Comparison of ENCODE assay signal across 8 cellular contexts in the genomic region with DNA sequence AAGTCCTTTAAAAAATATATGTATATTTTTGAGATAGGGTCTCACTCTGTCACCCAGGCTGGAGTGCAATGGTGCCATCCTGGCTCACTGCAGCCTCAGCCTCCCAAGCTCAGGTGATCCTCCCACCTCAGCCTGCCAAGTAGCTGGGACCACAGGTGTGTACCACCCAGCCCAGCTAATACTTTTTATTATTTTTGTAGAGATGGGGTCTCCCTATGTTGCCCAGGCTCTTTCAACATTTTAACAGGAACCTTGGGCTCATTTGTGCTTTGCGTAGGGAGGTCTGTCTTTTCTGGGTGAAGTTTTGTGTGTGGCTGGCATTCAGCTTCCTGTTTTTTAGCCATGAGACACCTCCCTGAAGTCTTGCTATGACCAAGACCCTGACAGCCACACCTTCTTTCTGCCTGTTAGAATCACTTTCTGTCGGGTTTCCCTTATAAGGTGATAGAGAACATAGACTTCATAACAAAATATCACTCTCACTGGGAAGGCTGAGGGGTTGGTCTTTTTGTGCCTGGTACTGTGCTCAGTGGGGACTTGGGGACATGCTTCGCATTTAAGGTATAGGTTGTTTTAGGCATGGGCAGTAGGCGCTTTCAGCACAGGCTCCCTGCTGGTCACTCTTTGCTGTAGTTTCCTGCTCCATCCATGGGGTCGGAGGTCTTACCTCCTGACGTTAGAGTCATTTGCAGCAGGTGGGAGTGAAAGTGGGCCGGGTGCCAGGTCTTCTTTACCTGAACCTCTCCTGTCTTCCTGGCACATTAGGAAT. TPM values are rescaled to one million over a fixed set of nuclear protein-coding genes. Genes with fewer than 3 reads are reported as not detected.
DNase-seq lines count a peak whose midpoint lies in the region; ATAC-seq and TF ChIP-seq lines count a peak whose summit lies in the region.

No MANE protein-coding gene starts in this region.

- no peak for TF ChIP-seq CTCF in NB4 (IDR thresholded peaks at IDR 0.05; ENCODE audit: low read depth, low read length)

- H3K9ac ChIP-seq in mesendoderm (ENCODE audit: low read length), result no peak overlapping the region

- peak; percentile 78 for DNase-seq in NB4 (ENCODE audit: low read depth)
- DNase-seq in mesendoderm, result no peak
- DNase-seq in ecto neural progenitor cell (ENCODE audit: low spot score), result no peak
- DNase-seq in GOT3 (lab: John Stamatoyannopoulos, UW), result no peak
- DNase-seq in stimulated activated CD4-positive, alpha-beta T cell treated with anti-CD3 and anti-CD28 coated beads, Interleukin-12 subunit alpha, Interleukin-12 subunit beta, amount 100 ng/mL, for 4 hours, result no peak
- DNase-seq in NCI-H774 (lab: John Stamatoyannopoulos, UW), result no peak

- no peak overlapping the region for H3K4me3 ChIP-seq in NB4 (ENCODE audit: low read depth, low read length)
- no peak overlapping the region for H3K4me3 ChIP-seq in mesendoderm (ENCODE audit: low read length)

- H4K5ac ChIP-seq in mesendoderm (ENCODE audit: low read length), result no peak overlapping the region

- ATAC-seq in GM18511 (IDR thresholded peaks at IDR 0.05; ENCODE audit: unreplicated experiment) (peak; percentile 71), GM21737 (IDR thresholded peaks at IDR 0.05; ENCODE audit: unreplicated experiment) (peak; percentile 42)

- no peak overlapping the region for H3K4ac ChIP-seq in mesendoderm (ENCODE audit: low read depth, low read length)

- no peak overlapping the region for H2AK5ac ChIP-seq in mesendoderm (ENCODE audit: low read length)

- no peaks in the 10 kb centered on the region for H3K36me3 ChIP-seq in mesendoderm (ENCODE audit: control insufficient read depth, insufficient read depth, low read length)

- peaks cover 26% of the 10 kb centered on the region for H3K4me1 ChIP-seq in mesendoderm (ENCODE audit: control insufficient read depth, low read depth, low read length)

- H3K27me3 ChIP-seq in mesendoderm (ENCODE audit: insufficient read depth, low read length, poor library complexity), result no peaks in the 10 kb centered on the region

- H3K79me2 ChIP-seq in mesendoderm (ENCODE audit: control insufficient read depth, insufficient read depth, low read length), result peaks cover 41% of the 10 kb centered on the region

- H4K8ac ChIP-seq in mesendoderm (ENCODE audit: low read depth, low read length), result no peak overlapping the region

- H2BK5ac ChIP-seq in mesendoderm (ENCODE audit: low read length), result no peak overlapping the region

- no peak overlapping the region for H3K18ac ChIP-seq in mesendoderm (ENCODE audit: low read length)

- TF ChIP-seq POLR2A in NB4 (IDR thresholded peaks at IDR 0.05; ENCODE audit: extremely low read depth, insufficient read length), result no peak

- no peak overlapping the region for H2BK120ac ChIP-seq in mesendoderm (ENCODE audit: low read depth, low read length)

- WGBS in mesendoderm (ENCODE audit: extremely low coverage, insufficient coverage, low lambda C conversion rate), result no CpG with 5 or more reads among the region's 7 CpGs

- no peak overlapping the region for H3K4me2 ChIP-seq in mesendoderm (ENCODE audit: low read length)

- no peak overlapping the region for H3K27ac ChIP-seq in mesendoderm (ENCODE audit: low read depth, low read length)

- peak overlapping the region; percentile 10 for H3K56ac ChIP-seq in mesendoderm (ENCODE audit: low read length)

- no peak overlapping the region for H2BK15ac ChIP-seq in mesendoderm (replicated peaks; ENCODE audit: low read depth)

- peaks cover 28% of the 10 kb centered on the region for H3K79me1 ChIP-seq in mesendoderm (ENCODE audit: low read length)

- peak overlapping the region; percentile 16 for H3K23ac ChIP-seq in mesendoderm (ENCODE audit: low read length)

RNA-seq across cellular contexts. Expression of gene RAB31, which starts 3.4 kb away (rescaled TPM):
- polyA plus RNA-seq in mesendoderm (2013, experiment 1 of 2), result 61.9 TPM
- polyA plus RNA-seq in mesendoderm (2013, experiment 2 of 2), result 62.7 TPM
